8 cellular contexts compared by ENCODE assay signal in the genomic region with DNA sequence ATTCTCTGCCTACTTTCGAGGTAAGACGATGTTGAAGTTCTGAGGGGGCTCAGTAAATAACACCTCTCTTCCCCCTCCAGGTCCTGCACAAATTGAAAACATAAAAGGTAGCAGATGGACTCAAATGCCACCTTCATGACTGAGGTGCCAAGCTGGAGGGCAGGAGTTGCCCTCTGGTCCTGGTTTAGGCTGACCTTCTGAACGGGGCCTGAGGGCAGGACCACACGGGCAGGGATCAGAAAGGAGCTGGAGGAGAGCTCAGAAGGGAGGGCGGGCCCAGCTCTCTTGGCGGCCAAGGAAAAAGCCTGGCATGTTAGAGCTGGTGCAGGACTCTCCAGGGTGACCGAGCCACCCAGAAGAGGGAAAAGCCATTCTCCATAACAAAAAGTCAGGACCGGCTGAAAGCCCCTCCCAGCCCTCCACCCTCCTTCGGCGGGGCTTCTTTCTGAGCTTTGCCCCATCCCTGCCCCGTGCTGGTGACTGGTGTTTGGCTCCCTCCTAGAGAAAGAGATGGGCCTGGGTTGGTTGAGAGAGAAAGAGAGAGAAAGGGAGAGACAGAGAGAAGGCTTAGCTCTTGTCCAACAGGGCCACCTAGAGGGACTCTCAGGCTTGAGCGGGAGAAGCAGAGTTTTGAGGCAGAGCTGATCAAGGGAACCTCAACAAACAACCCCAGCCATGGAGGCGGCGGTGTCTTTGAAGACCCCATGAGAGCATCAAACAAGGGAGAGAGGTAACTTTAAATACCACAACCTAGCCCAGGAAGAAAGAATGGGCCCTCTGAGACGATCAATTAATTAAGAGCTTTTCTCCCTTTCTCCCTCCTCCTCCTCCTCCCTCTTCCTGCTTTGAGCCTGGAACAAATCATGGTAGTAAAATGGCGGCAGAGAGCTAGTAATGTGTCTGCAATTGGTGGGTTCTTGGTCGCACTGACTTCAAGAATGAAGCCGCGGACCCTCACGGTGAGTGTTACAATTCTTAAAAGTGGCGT. TPM values are rescaled to one million over a fixed set of nuclear protein-coding genes. Genes with fewer than 3 reads are reported as not detected.
DNase-seq lines count a peak whose midpoint lies in the region; ATAC-seq and TF ChIP-seq lines count a peak whose summit lies in the region.

No MANE protein-coding gene starts in this region.

- no peaks in the 10 kb centered on the region for H3K36me3 Mint-ChIP-seq in activated T-helper 17 cell treated with anti-CD3 and anti-CD28 coated beads, Interleukin-2, amount 50 U/mL, for 72 hours (ENCODE audit: low read depth)
- H3K36me3 Mint-ChIP-seq in mesothelial cell of epicardium, result no peaks in the 10 kb centered on the region

- no peak overlapping the region for H3K4me2 ChIP-seq in hepatocyte

- H3K9me3 ChIP-seq in hepatocyte (ENCODE audit: low read depth), result no peaks in the 10 kb centered on the region

- peak overlapping the region; percentile 78 for H3K27ac Mint-ChIP-seq in activated T-helper 17 cell treated with anti-CD3 and anti-CD28 coated beads, Interleukin-2, amount 50 U/mL, for 72 hours
- H3K27ac Mint-ChIP-seq in mesothelial cell of epicardium, result no peak overlapping the region

- peak; percentile 65 for TF ChIP-seq CTCF in AG10803 (conservative IDR thresholded peaks at IDR 0.05; ENCODE audit: low read length)
- TF ChIP-seq CTCF in GM12864 (IDR thresholded peaks at IDR 0.05; ENCODE audit: low read depth, low read length, missing control alignments), result peak; percentile 62
- peak; percentile 42 for TF ChIP-seq CTCF in hepatocyte (IDR thresholded peaks at IDR 0.05; ENCODE audit: poor library complexity)
- TF ChIP-seq CTCF in mesothelial cell of epicardium (IDR thresholded peaks at IDR 0.05; ENCODE audit: unreplicated experiment), result no peak

- DNase-seq in AG10803 (ENCODE audit: low read depth) (peak; percentile 39), GM12864 (ENCODE audit: low read depth) (no peak), MV-4-11 (lab: John Stamatoyannopoulos, UW) (peak; percentile 38), hepatocyte (ENCODE audit: low spot score) (peak; percentile 46), mesothelial cell of epicardium (ENCODE audit: low spot score in 2 of 2, unreplicated experiment in 2 of 2) (no peak)
- DNase-seq in stimulated activated CD8-positive, alpha-beta memory T cell treated with anti-CD3 and anti-CD28 coated beads, Interleukin-12 subunit alpha, Interleukin-12 subunit beta, amount 100 ng/mL, for 1 hour (ENCODE audit: low read depth), result peak; percentile 7

- H3K4me1 Mint-ChIP-seq in activated T-helper 17 cell treated with anti-CD3 and anti-CD28 coated beads, Interleukin-2, amount 50 U/mL, for 72 hours, result peaks cover 8% of the 10 kb centered on the region
- peaks cover 10% of the 10 kb centered on the region for H3K4me1 Mint-ChIP-seq in mesothelial cell of epicardium

- peak; percentile 89 for ATAC-seq in activated T-helper 17 cell treated with anti-CD3 and anti-CD28 coated beads, Interleukin-2, amount 50 U/mL, for 72 hours (replicated peaks)
- no peak for ATAC-seq in HG02885 (IDR thresholded peaks at IDR 0.05; ENCODE audit: poor library complexity, unreplicated experiment)

- WGBS in hepatocyte (ENCODE audit: low lambda C conversion rate, missing lambda C conversion rate), result 77% methylated on average over 21 of the region's 21 CpGs

- no peaks in the 10 kb centered on the region for H3K36me3 ChIP-seq in hepatocyte (replicated peaks; ENCODE audit: insufficient read depth, low read depth)

- H3K27me3 Mint-ChIP-seq in activated T-helper 17 cell treated with anti-CD3 and anti-CD28 coated beads, Interleukin-2, amount 50 U/mL, for 72 hours, result no peaks in the 10 kb centered on the region
- H3K27me3 Mint-ChIP-seq in mesothelial cell of epicardium (ENCODE audit: low read depth), result peaks cover 1% of the 10 kb centered on the region

- no peak overlapping the region for H3K27ac ChIP-seq in hepatocyte

- H3K4me1 ChIP-seq in hepatocyte (ENCODE audit: insufficient read depth), result no peaks in the 10 kb centered on the region

- H3K4me3 ChIP-seq in AG10803 (ENCODE audit: low read length) (no peak overlapping the region), GM12864 (ENCODE audit: low read depth, low read length) (no peak overlapping the region), hepatocyte (no peak overlapping the region)

- no peaks in the 10 kb centered on the region for H3K9me2 ChIP-seq in hepatocyte (replicated peaks; ENCODE audit: insufficient read depth)

- peak overlapping the region; percentile 67 for H3K4me3 Mint-ChIP-seq in activated T-helper 17 cell treated with anti-CD3 and anti-CD28 coated beads, Interleukin-2, amount 50 U/mL, for 72 hours
- no peak overlapping the region for H3K4me3 Mint-ChIP-seq in mesothelial cell of epicardium

- no peaks in the 10 kb centered on the region for H3K9me3 Mint-ChIP-seq in activated T-helper 17 cell treated with anti-CD3 and anti-CD28 coated beads, Interleukin-2, amount 50 U/mL, for 72 hours
- no peaks in the 10 kb centered on the region for H3K9me3 Mint-ChIP-seq in mesothelial cell of epicardium

- H2AFZ ChIP-seq in hepatocyte, result no peak overlapping the region

- no peaks in the 10 kb centered on the region for H3K27me3 ChIP-seq in hepatocyte

- no peaks in the 10 kb centered on the region for H3K79me2 ChIP-seq in hepatocyte

- H4K20me1 ChIP-seq in hepatocyte (ENCODE audit: insufficient read depth, poor library complexity, severe bottlenecking), result no peaks in the 10 kb centered on the region

RNA-seq across cellular contexts. Expression of a gene that starts 50.8 kb away (rescaled TPM):
- total RNA-seq in activated T-helper 17 cell treated with anti-CD3 and anti-CD28 coated beads, Interleukin-2, amount 50 U/mL, for 72 hours, result 100 to 1,000 TPM; 180 to 334 TPM
- 20.1 and 22.0 TPM in 2 replicates for total RNA-seq in hepatocyte
- polyA plus RNA-seq in hepatocyte, result 32.3 and 32.7 TPM in 2 replicates
- 19.0 to 21.1 TPM (median 20.6 TPM) in 3 replicates for total RNA-seq in mesothelial cell of epicardium

RNA-seq across cellular contexts. Expression of a gene that starts 60.0 kb away (rescaled TPM):
- total RNA-seq in activated T-helper 17 cell treated with anti-CD3 and anti-CD28 coated beads, Interleukin-2, amount 50 U/mL, for 72 hours, result 10 to 100 TPM; 10.6 to 16.4 TPM
- total RNA-seq in hepatocyte (20.5 and 26.1 TPM in 2 replicates), mesothelial cell of epicardium (4.4 to 7.2 TPM (median 4.6 TPM) in 3 replicates)
- 30.0 and 32.8 TPM in 2 replicates for polyA plus RNA-seq in hepatocyte

Comparison
In these comparisons a context has a peak if more than half of its experiments do, and no peak if none do; other contexts are left out.
1. DNase-seq: peak in AG10803 (single experiment), MV-4-11 (single experiment), hepatocyte (single experiment) and stimulated activated CD8-positive, alpha-beta memory T cell treated with anti-CD3 and anti-CD28 coated beads, Interleukin-12 subunit alpha, Interleukin-12 subunit beta, amount 100 ng/mL, for 1 hour (single experiment); none in GM12864 (single experiment) and mesothelial cell of epicardium (0 of 2).